1 cellular context compared by ENCODE assay signal in genomic region chr17:40340880-40341807, GRCh38.
A peak's percentile ranks its signal among the peaks of the same experiment; 100 is the strongest.
TF ChIP-seq lines count a peak whose summit lies in the region.

No MANE protein-coding gene starts in this region.

TF ChIP-seq in HepG2, 621 proteins besides CTCF, POLR2A, EP300 and RAD21 (continued from another document and continues in another):
- TF ChIP-seq ZNF510 (CRISPR knock-in tag; IDR thresholded peaks at IDR 0.05; ENCODE audit: low read depth) (no peak; the same call in 1 of the 2 replicates), FLYWCH1 (CRISPR knock-in tag; IDR thresholded peaks at IDR 0.05) (no peak), TEAD3 (CRISPR knock-in tag; optimal IDR thresholded peaks at IDR 0.05; ENCODE audit: borderline replicate concordance) (peak; percentile 56), MTF2 (CRISPR knock-in tag; IDR thresholded peaks at IDR 0.05; ENCODE audit: borderline replicate concordance) (no peak), ZNF543 (CRISPR knock-in tag; IDR thresholded peaks at IDR 0.05) (0 out of 2 replicates have a peak, but pooled peaks have one; percentile 31), MEIS1 (CRISPR knock-in tag; IDR thresholded peaks at IDR 0.05; ENCODE audit: borderline replicate concordance) (peak; percentile 93), GABPB1 (CRISPR knock-in tag; IDR thresholded peaks at IDR 0.05) (peak; percentile 95), ZMYM3 (CRISPR knock-in tag; IDR thresholded peaks at IDR 0.05) (no peak; the same call in 1 of the 2 replicates), RFXAP (CRISPR knock-in tag; IDR thresholded peaks at IDR 0.05; ENCODE audit: borderline replicate concordance) (peak; percentile 74; the same call in 1 of the 2 replicates), TBP (CRISPR knock-in tag; IDR thresholded peaks at IDR 0.05) (peak; percentile 85; the same call in 1 of the 2 replicates), ZNF770 (CRISPR knock-in tag; IDR thresholded peaks at IDR 0.05) (0 out of 2 replicates have a peak, but pooled peaks have one; percentile 13), GTF3A (CRISPR knock-in tag; conservative IDR thresholded peaks at IDR 0.05) (peak; percentile 80; the same call in 1 of the 2 replicates), ZNF34 (CRISPR knock-in tag; IDR thresholded peaks at IDR 0.05; ENCODE audit: borderline replicate concordance) (0 out of 2 replicates have a peak, but pooled peaks have one; percentile 84), NKX3-1 (CRISPR knock-in tag; IDR thresholded peaks at IDR 0.05) (no peak), NR1H2 (CRISPR knock-in tag; IDR thresholded peaks at IDR 0.05; ENCODE audit: borderline replicate concordance, low read depth) (no peak), ERF (CRISPR knock-in tag; IDR thresholded peaks at IDR 0.05) (peak; percentile 68), ZNF737 (CRISPR knock-in tag; IDR thresholded peaks at IDR 0.05; ENCODE audit: borderline replicate concordance) (no peak), ARNTL (CRISPR knock-in tag; IDR thresholded peaks at IDR 0.05) (peak; percentile 70; the same call in 1 of the 2 replicates), SKIL (CRISPR knock-in tag; IDR thresholded peaks at IDR 0.05; ENCODE audit: borderline replicate concordance) (peak; percentile 76)
- TF ChIP-seq, protein P1, sequence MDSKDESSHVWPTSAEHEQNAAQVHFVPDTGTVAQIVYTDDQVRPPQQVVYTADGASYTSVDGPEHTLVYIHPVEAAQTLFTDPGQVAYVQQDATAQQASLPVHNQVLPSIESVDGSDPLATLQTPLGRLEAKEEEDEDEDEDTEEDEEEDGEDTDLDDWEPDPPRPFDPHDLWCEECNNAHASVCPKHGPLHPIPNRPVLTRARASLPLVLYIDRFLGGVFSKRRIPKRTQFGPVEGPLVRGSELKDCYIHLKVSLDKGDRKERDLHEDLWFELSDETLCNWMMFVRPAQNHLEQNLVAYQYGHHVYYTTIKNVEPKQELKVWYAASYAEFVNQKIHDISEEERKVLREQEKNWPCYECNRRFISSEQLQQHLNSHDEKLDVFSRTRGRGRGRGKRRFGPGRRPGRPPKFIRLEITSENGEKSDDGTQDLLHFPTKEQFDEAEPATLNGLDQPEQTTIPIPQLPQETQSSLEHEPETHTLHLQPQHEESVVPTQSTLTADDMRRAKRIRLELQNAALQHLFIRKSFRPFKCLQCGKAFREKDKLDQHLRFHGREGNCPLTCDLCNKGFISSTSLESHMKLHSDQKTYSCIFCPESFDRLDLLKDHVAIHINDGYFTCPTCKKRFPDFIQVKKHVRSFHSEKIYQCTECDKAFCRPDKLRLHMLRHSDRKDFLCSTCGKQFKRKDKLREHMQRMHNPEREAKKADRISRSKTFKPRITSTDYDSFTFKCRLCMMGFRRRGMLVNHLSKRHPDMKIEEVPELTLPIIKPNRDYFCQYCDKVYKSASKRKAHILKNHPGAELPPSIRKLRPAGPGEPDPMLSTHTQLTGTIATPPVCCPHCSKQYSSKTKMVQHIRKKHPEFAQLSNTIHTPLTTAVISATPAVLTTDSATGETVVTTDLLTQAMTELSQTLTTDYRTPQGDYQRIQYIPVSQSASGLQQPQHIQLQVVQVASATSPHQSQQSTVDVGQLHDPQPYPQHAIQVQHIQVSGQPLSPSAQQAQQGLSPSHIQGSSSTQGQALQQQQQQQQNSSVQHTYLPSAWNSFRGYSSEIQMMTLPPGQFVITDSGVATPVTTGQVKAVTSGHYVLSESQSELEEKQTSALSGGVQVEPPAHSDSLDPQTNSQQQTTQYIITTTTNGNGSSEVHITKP (CRISPR knock-in tag; IDR thresholded peaks at IDR 0.05; ENCODE audit: low read depth), result no peak
- TF ChIP-seq, protein P2, sequence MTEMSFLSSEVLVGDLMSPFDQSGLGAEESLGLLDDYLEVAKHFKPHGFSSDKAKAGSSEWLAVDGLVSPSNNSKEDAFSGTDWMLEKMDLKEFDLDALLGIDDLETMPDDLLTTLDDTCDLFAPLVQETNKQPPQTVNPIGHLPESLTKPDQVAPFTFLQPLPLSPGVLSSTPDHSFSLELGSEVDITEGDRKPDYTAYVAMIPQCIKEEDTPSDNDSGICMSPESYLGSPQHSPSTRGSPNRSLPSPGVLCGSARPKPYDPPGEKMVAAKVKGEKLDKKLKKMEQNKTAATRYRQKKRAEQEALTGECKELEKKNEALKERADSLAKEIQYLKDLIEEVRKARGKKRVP (CRISPR knock-in tag; IDR thresholded peaks at IDR 0.05), result peak in 1 of 2 experiments; percentile 86; a peak in 2 of 4 replicates
- TF ChIP-seq, protein P3, sequence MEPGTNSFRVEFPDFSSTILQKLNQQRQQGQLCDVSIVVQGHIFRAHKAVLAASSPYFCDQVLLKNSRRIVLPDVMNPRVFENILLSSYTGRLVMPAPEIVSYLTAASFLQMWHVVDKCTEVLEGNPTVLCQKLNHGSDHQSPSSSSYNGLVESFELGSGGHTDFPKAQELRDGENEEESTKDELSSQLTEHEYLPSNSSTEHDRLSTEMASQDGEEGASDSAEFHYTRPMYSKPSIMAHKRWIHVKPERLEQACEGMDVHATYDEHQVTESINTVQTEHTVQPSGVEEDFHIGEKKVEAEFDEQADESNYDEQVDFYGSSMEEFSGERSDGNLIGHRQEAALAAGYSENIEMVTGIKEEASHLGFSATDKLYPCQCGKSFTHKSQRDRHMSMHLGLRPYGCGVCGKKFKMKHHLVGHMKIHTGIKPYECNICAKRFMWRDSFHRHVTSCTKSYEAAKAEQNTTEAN (CRISPR knock-in tag; conservative IDR thresholded peaks at IDR 0.05), result 0 out of 2 replicates have a peak, but pooled peaks have one; percentile 21
- TF ChIP-seq, protein P4, sequence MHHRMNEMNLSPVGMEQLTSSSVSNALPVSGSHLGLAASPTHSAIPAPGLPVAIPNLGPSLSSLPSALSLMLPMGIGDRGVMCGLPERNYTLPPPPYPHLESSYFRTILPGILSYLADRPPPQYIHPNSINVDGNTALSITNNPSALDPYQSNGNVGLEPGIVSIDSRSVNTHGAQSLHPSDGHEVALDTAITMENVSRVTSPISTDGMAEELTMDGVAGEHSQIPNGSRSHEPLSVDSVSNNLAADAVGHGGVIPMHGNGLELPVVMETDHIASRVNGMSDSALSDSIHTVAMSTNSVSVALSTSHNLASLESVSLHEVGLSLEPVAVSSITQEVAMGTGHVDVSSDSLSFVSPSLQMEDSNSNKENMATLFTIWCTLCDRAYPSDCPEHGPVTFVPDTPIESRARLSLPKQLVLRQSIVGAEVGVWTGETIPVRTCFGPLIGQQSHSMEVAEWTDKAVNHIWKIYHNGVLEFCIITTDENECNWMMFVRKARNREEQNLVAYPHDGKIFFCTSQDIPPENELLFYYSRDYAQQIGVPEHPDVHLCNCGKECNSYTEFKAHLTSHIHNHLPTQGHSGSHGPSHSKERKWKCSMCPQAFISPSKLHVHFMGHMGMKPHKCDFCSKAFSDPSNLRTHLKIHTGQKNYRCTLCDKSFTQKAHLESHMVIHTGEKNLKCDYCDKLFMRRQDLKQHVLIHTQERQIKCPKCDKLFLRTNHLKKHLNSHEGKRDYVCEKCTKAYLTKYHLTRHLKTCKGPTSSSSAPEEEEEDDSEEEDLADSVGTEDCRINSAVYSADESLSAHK (CRISPR knock-in tag; IDR thresholded peaks at IDR 0.05; ENCODE audit: borderline replicate concordance), result no peak
- TF ChIP-seq, protein P5, sequence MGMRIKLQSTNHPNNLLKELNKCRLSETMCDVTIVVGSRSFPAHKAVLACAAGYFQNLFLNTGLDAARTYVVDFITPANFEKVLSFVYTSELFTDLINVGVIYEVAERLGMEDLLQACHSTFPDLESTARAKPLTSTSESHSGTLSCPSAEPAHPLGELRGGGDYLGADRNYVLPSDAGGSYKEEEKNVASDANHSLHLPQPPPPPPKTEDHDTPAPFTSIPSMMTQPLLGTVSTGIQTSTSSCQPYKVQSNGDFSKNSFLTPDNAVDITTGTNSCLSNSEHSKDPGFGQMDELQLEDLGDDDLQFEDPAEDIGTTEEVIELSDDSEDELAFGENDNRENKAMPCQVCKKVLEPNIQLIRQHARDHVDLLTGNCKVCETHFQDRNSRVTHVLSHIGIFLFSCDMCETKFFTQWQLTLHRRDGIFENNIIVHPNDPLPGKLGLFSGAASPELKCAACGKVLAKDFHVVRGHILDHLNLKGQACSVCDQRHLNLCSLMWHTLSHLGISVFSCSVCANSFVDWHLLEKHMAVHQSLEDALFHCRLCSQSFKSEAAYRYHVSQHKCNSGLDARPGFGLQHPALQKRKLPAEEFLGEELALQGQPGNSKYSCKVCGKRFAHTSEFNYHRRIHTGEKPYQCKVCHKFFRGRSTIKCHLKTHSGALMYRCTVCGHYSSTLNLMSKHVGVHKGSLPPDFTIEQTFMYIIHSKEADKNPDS (CRISPR knock-in tag; IDR thresholded peaks at IDR 0.05), result no peak; the same call in 1 of the 2 replicates
- TF ChIP-seq, protein P6, sequence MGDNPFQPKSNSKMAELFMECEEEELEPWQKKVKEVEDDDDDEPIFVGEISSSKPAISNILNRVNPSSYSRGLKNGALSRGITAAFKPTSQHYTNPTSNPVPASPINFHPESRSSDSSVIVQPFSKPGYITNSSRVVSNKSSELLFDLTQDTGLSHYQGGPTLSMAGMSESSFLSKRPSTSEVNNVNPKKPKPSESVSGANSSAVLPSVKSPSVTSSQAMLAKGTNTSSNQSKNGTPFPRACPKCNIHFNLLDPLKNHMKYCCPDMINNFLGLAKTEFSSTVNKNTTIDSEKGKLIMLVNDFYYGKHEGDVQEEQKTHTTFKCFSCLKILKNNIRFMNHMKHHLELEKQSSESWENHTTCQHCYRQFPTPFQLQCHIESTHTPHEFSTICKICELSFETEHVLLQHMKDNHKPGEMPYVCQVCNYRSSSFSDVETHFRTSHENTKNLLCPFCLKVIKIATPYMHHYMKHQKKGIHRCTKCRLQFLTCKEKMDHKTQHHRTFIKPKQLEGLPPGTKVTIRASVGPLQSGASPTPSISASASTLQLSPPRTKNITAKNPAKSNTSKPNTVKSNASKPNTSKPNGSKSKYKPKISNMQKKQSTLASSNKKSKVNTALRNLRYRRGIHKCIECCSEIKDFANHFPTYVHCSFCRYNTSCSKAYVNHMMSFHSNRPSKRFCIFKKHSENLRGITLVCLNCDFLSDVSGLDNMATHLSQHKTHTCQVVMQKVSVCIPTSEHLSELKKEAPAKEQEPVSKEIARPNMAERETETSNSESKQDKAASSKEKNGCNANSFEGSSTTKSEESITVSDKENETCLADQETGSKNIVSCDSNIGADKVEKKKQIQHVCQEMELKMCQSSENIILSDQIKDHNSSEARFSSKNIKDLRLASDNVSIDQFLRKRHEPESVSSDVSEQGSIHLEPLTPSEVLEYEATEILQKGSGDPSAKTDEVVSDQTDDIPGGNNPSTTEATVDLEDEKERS (CRISPR knock-in tag; IDR thresholded peaks at IDR 0.05), result no peak
- TF ChIP-seq, protein P7, sequence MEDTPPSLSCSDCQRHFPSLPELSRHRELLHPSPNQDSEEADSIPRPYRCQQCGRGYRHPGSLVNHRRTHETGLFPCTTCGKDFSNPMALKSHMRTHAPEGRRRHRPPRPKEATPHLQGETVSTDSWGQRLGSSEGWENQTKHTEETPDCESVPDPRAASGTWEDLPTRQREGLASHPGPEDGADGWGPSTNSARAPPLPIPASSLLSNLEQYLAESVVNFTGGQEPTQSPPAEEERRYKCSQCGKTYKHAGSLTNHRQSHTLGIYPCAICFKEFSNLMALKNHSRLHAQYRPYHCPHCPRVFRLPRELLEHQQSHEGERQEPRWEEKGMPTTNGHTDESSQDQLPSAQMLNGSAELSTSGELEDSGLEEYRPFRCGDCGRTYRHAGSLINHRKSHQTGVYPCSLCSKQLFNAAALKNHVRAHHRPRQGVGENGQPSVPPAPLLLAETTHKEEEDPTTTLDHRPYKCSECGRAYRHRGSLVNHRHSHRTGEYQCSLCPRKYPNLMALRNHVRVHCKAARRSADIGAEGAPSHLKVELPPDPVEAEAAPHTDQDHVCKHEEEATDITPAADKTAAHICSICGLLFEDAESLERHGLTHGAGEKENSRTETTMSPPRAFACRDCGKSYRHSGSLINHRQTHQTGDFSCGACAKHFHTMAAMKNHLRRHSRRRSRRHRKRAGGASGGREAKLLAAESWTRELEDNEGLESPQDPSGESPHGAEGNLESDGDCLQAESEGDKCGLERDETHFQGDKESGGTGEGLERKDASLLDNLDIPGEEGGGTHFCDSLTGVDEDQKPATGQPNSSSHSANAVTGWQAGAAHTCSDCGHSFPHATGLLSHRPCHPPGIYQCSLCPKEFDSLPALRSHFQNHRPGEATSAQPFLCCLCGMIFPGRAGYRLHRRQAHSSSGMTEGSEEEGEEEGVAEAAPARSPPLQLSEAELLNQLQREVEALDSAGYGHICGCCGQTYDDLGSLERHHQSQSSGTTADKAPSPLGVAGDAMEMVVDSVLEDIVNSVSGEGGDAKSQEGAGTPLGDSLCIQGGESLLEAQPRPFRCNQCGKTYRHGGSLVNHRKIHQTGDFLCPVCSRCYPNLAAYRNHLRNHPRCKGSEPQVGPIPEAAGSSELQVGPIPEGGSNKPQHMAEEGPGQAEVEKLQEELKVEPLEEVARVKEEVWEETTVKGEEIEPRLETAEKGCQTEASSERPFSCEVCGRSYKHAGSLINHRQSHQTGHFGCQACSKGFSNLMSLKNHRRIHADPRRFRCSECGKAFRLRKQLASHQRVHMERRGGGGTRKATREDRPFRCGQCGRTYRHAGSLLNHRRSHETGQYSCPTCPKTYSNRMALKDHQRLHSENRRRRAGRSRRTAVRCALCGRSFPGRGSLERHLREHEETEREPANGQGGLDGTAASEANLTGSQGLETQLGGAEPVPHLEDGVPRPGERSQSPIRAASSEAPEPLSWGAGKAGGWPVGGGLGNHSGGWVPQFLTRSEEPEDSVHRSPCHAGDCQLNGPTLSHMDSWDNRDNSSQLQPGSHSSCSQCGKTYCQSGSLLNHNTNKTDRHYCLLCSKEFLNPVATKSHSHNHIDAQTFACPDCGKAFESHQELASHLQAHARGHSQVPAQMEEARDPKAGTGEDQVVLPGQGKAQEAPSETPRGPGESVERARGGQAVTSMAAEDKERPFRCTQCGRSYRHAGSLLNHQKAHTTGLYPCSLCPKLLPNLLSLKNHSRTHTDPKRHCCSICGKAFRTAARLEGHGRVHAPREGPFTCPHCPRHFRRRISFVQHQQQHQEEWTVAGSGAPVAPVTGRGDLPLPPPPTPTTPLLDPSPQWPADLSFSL (CRISPR knock-in tag; IDR thresholded peaks at IDR 0.05), result 0 out of 2 replicates have a peak, but pooled peaks have one; percentile 23
